2 cellular contexts compared by ENCODE assay signal in genomic region chr3:113829576-113830354, GRCh38.
TF ChIP-seq lines count a peak whose summit lies in the region.

No MANE protein-coding gene starts in this region.

TF ChIP-seq in SK-N-SH, 30 proteins besides CTCF, POLR2A, EP300 and RAD21 (continued from another document):
- TF ChIP-seq, protein P1, sequence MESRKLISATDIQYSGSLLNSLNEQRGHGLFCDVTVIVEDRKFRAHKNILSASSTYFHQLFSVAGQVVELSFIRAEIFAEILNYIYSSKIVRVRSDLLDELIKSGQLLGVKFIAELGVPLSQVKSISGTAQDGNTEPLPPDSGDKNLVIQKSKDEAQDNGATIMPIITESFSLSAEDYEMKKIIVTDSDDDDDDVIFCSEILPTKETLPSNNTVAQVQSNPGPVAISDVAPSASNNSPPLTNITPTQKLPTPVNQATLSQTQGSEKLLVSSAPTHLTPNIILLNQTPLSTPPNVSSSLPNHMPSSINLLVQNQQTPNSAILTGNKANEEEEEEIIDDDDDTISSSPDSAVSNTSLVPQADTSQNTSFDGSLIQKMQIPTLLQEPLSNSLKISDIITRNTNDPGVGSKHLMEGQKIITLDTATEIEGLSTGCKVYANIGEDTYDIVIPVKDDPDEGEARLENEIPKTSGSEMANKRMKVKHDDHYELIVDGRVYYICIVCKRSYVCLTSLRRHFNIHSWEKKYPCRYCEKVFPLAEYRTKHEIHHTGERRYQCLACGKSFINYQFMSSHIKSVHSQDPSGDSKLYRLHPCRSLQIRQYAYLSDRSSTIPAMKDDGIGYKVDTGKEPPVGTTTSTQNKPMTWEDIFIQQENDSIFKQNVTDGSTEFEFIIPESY (IDR thresholded peaks at IDR 0.05; ENCODE audit: borderline replicate concordance, low read depth): no peak

TF ChIP-seq in SK-N-SH treated with all-trans-retinoic acid at 6 μM for 48 hours, 23 proteins besides CTCF, POLR2A, EP300 and RAD21 (continued from another document):
- TF ChIP-seq TSHZ2 (CRISPR knock-in tag; IDR thresholded peaks at IDR 0.05) (no peak), RARB (CRISPR knock-in tag; IDR thresholded peaks at IDR 0.05) (no peak), ZC3H10 (CRISPR knock-in tag; IDR thresholded peaks at IDR 0.05) (no peak), ISL1 (CRISPR knock-in tag; IDR thresholded peaks at IDR 0.05) (no peak)
